Comparison of ENCODE assay signal across 9 cellular contexts in the genomic region with DNA sequence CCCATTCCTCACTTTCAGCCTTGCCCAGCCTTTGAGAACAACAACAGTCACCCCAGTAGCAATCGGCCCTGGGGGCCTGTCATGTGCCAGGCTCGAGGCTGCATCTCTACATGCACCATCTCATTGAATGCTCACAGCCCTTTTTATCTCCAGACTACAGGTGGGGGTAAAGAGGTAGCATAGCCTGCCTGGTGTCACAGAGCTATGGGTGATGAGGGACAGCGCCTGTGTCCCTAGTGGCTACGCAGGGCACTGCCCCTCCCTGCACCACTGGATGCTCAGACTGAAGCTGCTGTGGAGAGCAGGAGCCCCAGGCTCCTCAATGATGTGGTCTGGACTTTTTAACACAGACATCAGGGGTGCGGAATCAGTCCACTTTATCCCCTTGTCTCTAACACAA. TPM values are rescaled to one million over a fixed set of nuclear protein-coding genes. Genes with fewer than 3 reads are reported as not detected.
DNase-seq lines count a peak whose midpoint lies in the region; ATAC-seq and TF ChIP-seq lines count a peak whose summit lies in the region.
"Had no signal": no experiment of that assay in that cellular context is flagged by ENCODE, and none has a peak within 500 bp of the region (broad histone marks: within the 10 kb centered on the region; RNA-seq: fewer than 3 reads in every experiment).

No MANE protein-coding gene starts in this region.

- TF ChIP-seq POLR2A in breast epithelium (IDR thresholded peaks at IDR 0.05): no peak
- no peak for TF ChIP-seq POLR2A in upper lobe of left lung (IDR thresholded peaks at IDR 0.05)

- H3K27me3 Mint-ChIP-seq in MCF 10A (ENCODE audit: insufficient read depth, unreplicated experiment): no peaks in the 10 kb centered on the region
- peaks cover 18% of the 10 kb centered on the region for H3K27me3 Mint-ChIP-seq in type B pancreatic cell

- POLR2A ChIA-PET in MCF 10A (lab: Yijun Ruan, JAX): no interaction called here

- no peak overlapping the region for H3K4me3 Mint-ChIP-seq in MCF 10A (ENCODE audit: unreplicated experiment)
- H3K4me3 Mint-ChIP-seq in type B pancreatic cell: no peak overlapping the region

- H3K36me3 Mint-ChIP-seq in MCF 10A (ENCODE audit: insufficient read depth, unreplicated experiment) (peaks cover 6% of the 10 kb centered on the region), type B pancreatic cell (no peaks in the 10 kb centered on the region)

- peak in 1 of 8 donors; percentile 52 for ATAC-seq in heart right ventricle
- no peak for ATAC-seq in upper lobe of left lung (ENCODE audit: low FRiP score in 2 of 2)

- TF ChIP-seq EP300 in upper lobe of left lung (IDR thresholded peaks at IDR 0.05): no peak

- TF ChIP-seq CTCF in MCF 10A (IDR thresholded peaks at IDR 0.05; ENCODE audit: unreplicated experiment) (peak; percentile 31), breast epithelium (IDR thresholded peaks at IDR 0.05) (no peak), heart right ventricle (IDR thresholded peaks at IDR 0.05) (peak in 6 of 9 donors; percentile 5 to 33 (median 30)), type B pancreatic cell (conservative IDR thresholded peaks at IDR 0.05) (peak; percentile 70), upper lobe of left lung (IDR thresholded peaks at IDR 0.05) (peak in 2 of 6 experiments; percentile 11 to 12)

- H3K27ac Mint-ChIP-seq in MCF 10A (ENCODE audit: low read depth, unreplicated experiment): no peak overlapping the region
- no peak overlapping the region for H3K27ac Mint-ChIP-seq in type B pancreatic cell

- no peaks in the 10 kb centered on the region for H3K36me3 ChIP-seq in breast epithelium
- no peaks in the 10 kb centered on the region for H3K36me3 ChIP-seq in heart right ventricle
- H3K36me3 ChIP-seq in upper lobe of left lung: no peaks in the 10 kb centered on the region

- no peaks in the 10 kb centered on the region for H3K4me1 ChIP-seq in breast epithelium
- no peaks in the 10 kb centered on the region for H3K4me1 ChIP-seq in heart right ventricle
- no peaks in the 10 kb centered on the region for H3K4me1 ChIP-seq in upper lobe of left lung

- no peaks in the 10 kb centered on the region for H3K27me3 ChIP-seq in breast epithelium
- H3K27me3 ChIP-seq in heart right ventricle: peaks cover 0 to 27% (median 16%) of the 10 kb centered on the region in 7 donors
- H3K27me3 ChIP-seq in upper lobe of left lung: no peaks in the 10 kb centered on the region

- DNase-seq in MCF 10A (ENCODE audit: unreplicated experiment): no peak
- DNase-seq in breast epithelium (ENCODE audit: low spot score in 2 of 2): no peak
- DNase-seq in SK-N-DZ (ENCODE audit: low spot score): peak; percentile 84
- no peak for DNase-seq in heart right ventricle
- no peak for DNase-seq in type B pancreatic cell (ENCODE audit: extremely low spot score, unreplicated experiment)
- DNase-seq in upper lobe of left lung: no peak
- DNase-seq in C1 segment of cervical spinal cord (lab: John Stamatoyannopoulos, UW): no peak
- no peak for DNase-seq in T-helper 9 cell

- H3K4me1 Mint-ChIP-seq in MCF 10A (ENCODE audit: insufficient read depth, unreplicated experiment) (no peaks in the 10 kb centered on the region), type B pancreatic cell (ENCODE audit: unreplicated experiment) (peaks cover 10% of the 10 kb centered on the region)

- intact Hi-C loops in MCF 10A (cut with micrococcal nuclease) (no loop called here), breast epithelium (cut with DNase I; ENCODE audit: low total_unique reads) (no loop called here), heart right ventricle (cut with DNase I) (no loop called here)

- H3K9me3 ChIP-seq in breast epithelium (no peaks in the 10 kb centered on the region), heart right ventricle (no peaks in the 10 kb centered on the region), upper lobe of left lung (no peaks in the 10 kb centered on the region)

- H3K4me3 ChIP-seq in breast epithelium (no peak overlapping the region), heart right ventricle (no peak overlapping the region), upper lobe of left lung (no peak overlapping the region)

- CTCF ChIA-PET in MCF 10A (lab: Yijun Ruan, JAX): interaction anchor here (0.6 to 0.7 kb wide), 2 partner anchors 10 to 153 kb away, joined by 3 read pairs; no protein-coding TSS in a partner anchor

- H3K9me3 Mint-ChIP-seq in MCF 10A (ENCODE audit: unreplicated experiment) (no peaks in the 10 kb centered on the region), type B pancreatic cell (no peaks in the 10 kb centered on the region)

- no peak overlapping the region for H3K27ac ChIP-seq in breast epithelium
- no peak overlapping the region for H3K27ac ChIP-seq in heart right ventricle
- no peak overlapping the region for H3K27ac ChIP-seq in upper lobe of left lung

- no TSS peak for BruUV-seq in MCF 10A (replicated peaks; lab: Mats Ljungman, UMichigan)

- 73% methylated on average over 5 of the region's 5 CpGs for WGBS in heart right ventricle, 2 donors
- 59 to 80% methylated on average over 4 to 5 of the region's 5 CpGs for WGBS in upper lobe of left lung, 2 donors

RNA-seq across cellular contexts. Expression of a gene that starts 2.8 kb away (rescaled TPM):
- total RNA-seq in MCF 10A (2022) (not detected in 2 replicates), breast epithelium (under 1 TPM in 1 of 3 donors, not detected in 2; under 0.01 TPM), heart right ventricle (10 to 100 TPM; 10.7 to 25.7 (median 18.8) TPM), type B pancreatic cell (ENCODE audit: low replicate concordance) (0.26 and 3.7 TPM in 2 replicates), upper lobe of left lung (1 to 10 TPM in 4 of 6 donors, under 1 TPM in 1, not detected in 1; 0.29 to 2.4 (median 1.8) TPM)
- polyA plus RNA-seq in SK-N-DZ (2014; cell fraction: cytosol; rRNA removed): 3.2 and 6.5 TPM in 2 replicates
- 7.5 and 14.0 TPM in 2 replicates for polyA plus RNA-seq in SK-N-DZ (2014; cell fraction: nucleus; rRNA removed)
- 10 to 100 TPM in 1 of 2 donors, 1 to 10 TPM in 1; 1.2 to 11.5 TPM for polyA plus RNA-seq in heart right ventricle
- total RNA-seq: T-helper 2 cell treated with Interferon-gamma antibody and Interleukin-4, amounts not matched to agents 100 ng/mL and 5 ng/mL, for 36 hours had no signal

RNA-seq across cellular contexts. Expression of a gene that starts 15.9 kb away (rescaled TPM):
- total RNA-seq in MCF 10A (2022) (0.19 and 0.25 TPM in 2 replicates), breast epithelium (1 to 10 TPM in 1 of 3 donors, under 1 TPM in 2; 0.48 to 1.3 (median 0.98) TPM), heart right ventricle (under 1 TPM in 9 of 10 donors, not detected in 1; 0.11 to 0.65 (median 0.32) TPM), type B pancreatic cell (ENCODE audit: low replicate concordance) (1.4 and 4.6 TPM in 2 replicates), upper lobe of left lung (1 to 10 TPM in 5 of 6 donors, under 1 TPM in 1; 0.78 to 6.3 (median 2.8) TPM)
- polyA plus RNA-seq in SK-N-DZ (2014; cell fraction: cytosol; rRNA removed): 2.3 and 3.3 TPM in 2 replicates
- polyA plus RNA-seq in SK-N-DZ (2014; cell fraction: nucleus; rRNA removed): 0.39 and 1.2 TPM in 2 replicates
- under 1 TPM in 1 of 2 donors, not detected in 1; 0.43 TPM for polyA plus RNA-seq in heart right ventricle
- total RNA-seq: T-helper 2 cell treated with Interferon-gamma antibody and Interleukin-4, amounts not matched to agents 100 ng/mL and 5 ng/mL, for 36 hours had no signal

Comparison
In these comparisons a context has a peak if more than half of its experiments do, and no peak if none do; other contexts are left out.
1. CTCF ChIP-seq: peak in MCF 10A (single experiment), heart right ventricle (6 of 9) and type B pancreatic cell (single experiment); none in breast epithelium (0 of 3).